Comparison of ENCODE assay signal across 18 cellular contexts in the genomic region with DNA sequence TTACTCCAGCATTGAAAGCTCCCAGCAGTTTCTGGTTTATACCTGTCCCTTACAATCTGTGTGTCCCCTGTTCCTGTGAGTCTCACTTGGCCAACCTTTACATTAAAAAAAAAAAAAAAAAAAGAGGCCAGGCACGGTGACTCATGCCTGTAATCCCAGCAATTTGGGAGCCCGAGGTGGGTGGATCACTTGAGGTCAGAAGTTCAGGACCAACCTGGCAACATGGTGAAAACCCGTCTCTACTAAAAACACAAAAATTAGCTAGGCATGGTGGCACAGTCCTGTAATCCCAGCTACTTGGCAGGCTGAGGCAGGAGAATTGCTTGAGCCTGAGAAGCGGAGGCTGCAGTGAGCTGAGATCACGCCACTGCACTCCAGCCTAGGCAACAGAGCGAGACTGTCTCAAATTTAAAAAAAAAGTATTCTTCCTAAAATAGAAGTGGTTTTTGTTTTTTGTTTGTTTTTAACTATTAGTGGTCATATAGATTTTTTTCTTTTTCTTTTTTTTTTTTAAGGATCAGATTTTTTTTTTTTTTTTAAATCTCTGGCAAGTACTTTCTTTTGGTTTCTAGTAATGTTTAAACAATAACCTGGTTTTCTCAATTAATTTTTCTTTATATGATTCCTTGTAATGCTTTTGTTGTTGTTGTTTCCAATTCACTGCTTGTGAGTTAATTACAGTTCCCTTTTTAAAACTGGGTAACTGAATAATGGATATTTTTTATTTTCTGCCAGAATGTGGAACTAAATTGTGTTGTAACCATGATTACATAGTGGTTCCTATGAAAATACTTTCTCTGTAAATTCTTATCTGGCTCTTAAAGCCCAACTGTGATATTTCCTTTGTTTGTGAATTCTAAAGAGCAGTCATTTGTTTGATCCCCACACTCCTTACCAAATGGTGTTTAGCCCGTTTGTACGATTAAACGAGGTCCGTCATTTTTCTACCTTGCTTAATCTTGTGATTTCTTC.
DNase-seq lines count a peak whose midpoint lies in the region; ATAC-seq and TF ChIP-seq lines count a peak whose summit lies in the region.
"Had no signal": no experiment of that assay in that cellular context is flagged by ENCODE, and none has a peak within 500 bp of the region (broad histone marks: within the 10 kb centered on the region; RNA-seq: fewer than 3 reads in every experiment).

No MANE protein-coding gene starts in this region.

- H3K4me3 ChIP-seq in HL-60 (replicated peaks; ENCODE audit: insufficient read depth, low read length), result no peak overlapping the region
- H3K4me3 ChIP-seq in RWPE2 (ENCODE audit: severe bottlenecking), result no peak overlapping the region
- no peak overlapping the region for H3K4me3 ChIP-seq in epithelial cell of esophagus (ENCODE audit: low read length)
- no peak overlapping the region for H3K4me3 ChIP-seq in H7 (ENCODE audit: insufficient read depth, low read depth, low read length)
- H3K4me3 ChIP-seq: gastroesophageal sphincter, vagina had no signal

- ATAC-seq in RWPE2 (ENCODE audit: low read depth), result peak; percentile 12; the same call in 2 of the 3 replicates
- ATAC-seq: activated CD8-positive, alpha-beta memory T cell treated with anti-CD3 and anti-CD28 coated beads, Interleukin-2, amount 10 ng/mL, durations not matched to agents 7 days and 5 days; effector memory CD8-positive, alpha-beta T cell; gastroesophageal sphincter; stimulated activated naive B cell treated with anti-CD40 and anti-IgM and Interleukin-4, amounts not matched to agents 10 μg/mL and 1 μg/mL and 100 μg/mL, for 72 hours; WTC11 had no signal

- CTCF ChIA-PET in RWPE1 (lab: Yijun Ruan, JAX), result no interaction called here

- peaks cover 10% of the 10 kb centered on the region for H3K4me1 ChIP-seq in RWPE2 (ENCODE audit: insufficient read depth, poor library complexity, severe bottlenecking)
- H3K4me1 ChIP-seq: gastroesophageal sphincter, vagina had no signal

- POLR2A ChIA-PET in RWPE1 (lab: Yijun Ruan, JAX; ENCODE audit: low non-redundant PET), result no interaction called here

- H3K27me3 ChIP-seq in HL-60 (ENCODE audit: insufficient read depth, poor library complexity, severe bottlenecking), result no peaks in the 10 kb centered on the region
- H3K27me3 ChIP-seq in RWPE2 (ENCODE audit: insufficient read depth, poor library complexity, severe bottlenecking), result no peaks in the 10 kb centered on the region
- peaks cover 1% of the 10 kb centered on the region; the same call in 1 of the 2 replicates for H3K27me3 ChIP-seq in H7 (ENCODE audit: control insufficient read depth, insufficient read depth, low read length)
- H3K27me3 ChIP-seq: brain microvascular endothelial cell, vagina had no signal

- no peak for TF ChIP-seq CTCF in HL-60 (IDR thresholded peaks at IDR 0.05; ENCODE audit: insufficient read depth, low read length)
- TF ChIP-seq CTCF in RWPE2 (IDR thresholded peaks at IDR 0.05; ENCODE audit: poor library complexity, severe bottlenecking), result no peak
- no peak for TF ChIP-seq CTCF in epithelial cell of esophagus (IDR thresholded peaks at IDR 0.05; ENCODE audit: insufficient read depth, low read depth, low read length, missing control alignments)
- no peak for TF ChIP-seq CTCF in RWPE1 (conservative IDR thresholded peaks at IDR 0.05; ENCODE audit: low read depth)

- peak overlapping the region; percentile 93 for H3K27ac ChIP-seq in HL-60 (replicated peaks)
- H3K27ac ChIP-seq in RWPE2 (ENCODE audit: poor library complexity, severe bottlenecking), result no peak overlapping the region
- no peak overlapping the region for H3K27ac ChIP-seq in RWPE1
- H3K27ac ChIP-seq: brain microvascular endothelial cell, gastroesophageal sphincter, vagina had no signal

- H3K36me3 ChIP-seq in RWPE2 (ENCODE audit: low read depth), result no peaks in the 10 kb centered on the region
- no peaks in the 10 kb centered on the region for H3K36me3 ChIP-seq in H7 (replicated peaks; ENCODE audit: control insufficient read depth, insufficient read depth, low read length)
- H3K36me3 ChIP-seq: brain microvascular endothelial cell, gastroesophageal sphincter, vagina had no signal

- peak; percentile 42 for DNase-seq in A172 (ENCODE audit: low spot score)
- DNase-seq in HL-60 (ENCODE audit: low read depth in 1 of 2, low spot score in 1 of 2), result no peak
- DNase-seq in RWPE2 (ENCODE audit: low spot score), result no peak
- DNase-seq in epithelial cell of esophagus (ENCODE audit: low read depth), result peak; percentile 36
- DNase-seq in RWPE1 (ENCODE audit: low spot score), result no peak
- DNase-seq in hepatic stellate cell (ENCODE audit: low spot score), result no peak
- no peak for DNase-seq in DMS53 treated with DMSO at 0.1 percent for 48 hours (lab: John Stamatoyannopoulos, UW; ENCODE audit: unreplicated experiment)
- DNase-seq in H7, result no peak
- DNase-seq: activated CD8-positive, alpha-beta memory T cell treated with anti-CD3 and anti-CD28 coated beads, Interleukin-2, amount 10 ng/mL, durations not matched to agents 7 days and 5 days; activated naive CD4-positive, alpha-beta T cell treated with Interleukin-2 at 50 U/mL for 16 hours; brain microvascular endothelial cell; effector memory CD8-positive, alpha-beta T cell; NCI-H2081 treated with DMSO at 0.1 percent for 48 hours; nucleus accumbens; stimulated activated naive B cell treated with anti-CD40 and anti-IgM and Interleukin-4, amounts not matched to agents 10 μg/mL and 1 μg/mL and 100 μg/mL, for 72 hours had no signal

- no peaks in the 10 kb centered on the region for H3K9me3 ChIP-seq in RWPE2 (ENCODE audit: severe bottlenecking)
- H3K9me3 ChIP-seq: gastroesophageal sphincter, vagina had no signal

Comparison
In these comparisons a context has a peak if more than half of its experiments do, and no peak if none do; other contexts are left out.
1. DNase-seq: peak in A172 (single experiment) and epithelial cell of esophagus (single experiment); none in HL-60 (0 of 2), RWPE2 (single experiment), RWPE1 (single experiment), hepatic stellate cell (single experiment), DMS53 treated with DMSO at 0.1 percent for 48 hours (single experiment) and H7 (single experiment).